Comparison of ENCODE assay signal across 16 cellular contexts in the genomic region with DNA sequence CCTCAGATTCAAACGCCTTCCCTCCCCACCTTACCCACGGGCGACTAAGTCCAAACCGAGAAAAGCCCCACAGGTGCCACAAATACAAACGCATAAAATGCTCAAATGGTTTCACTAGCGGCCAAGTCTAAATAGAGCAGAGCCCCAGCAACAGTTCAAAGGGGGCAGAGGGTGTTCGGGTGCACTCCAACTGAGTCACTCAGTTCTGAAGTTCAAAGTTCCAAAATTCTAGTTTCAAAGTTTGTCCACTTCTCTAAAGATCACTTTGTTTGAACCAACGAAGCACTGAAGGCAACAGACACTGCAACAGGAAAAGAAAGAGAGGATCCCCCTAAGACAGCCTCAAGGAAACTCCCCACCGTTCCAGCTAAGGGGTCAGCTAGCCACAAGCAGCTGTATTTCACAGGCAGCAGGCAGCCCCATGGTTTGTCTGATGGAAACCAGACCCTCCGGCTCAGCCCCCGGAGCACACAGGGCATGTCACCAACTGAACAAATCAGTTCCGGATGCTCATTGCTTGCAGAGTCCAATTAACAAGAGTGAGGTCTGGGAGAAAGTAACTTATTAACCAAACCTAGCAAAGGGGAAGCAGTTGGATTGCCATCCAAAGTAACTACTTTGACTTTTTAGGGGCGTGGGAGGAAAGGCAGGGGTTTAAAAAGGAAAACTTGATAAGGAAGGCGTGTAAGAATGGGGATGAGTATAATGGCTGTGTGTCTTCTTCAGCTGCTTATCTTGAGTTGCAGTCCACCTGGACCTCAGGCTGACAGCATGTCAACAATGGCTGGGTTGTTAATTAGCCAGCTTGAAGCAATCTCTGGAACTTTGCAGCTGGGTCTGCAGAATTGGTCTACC.
DNase-seq lines count a peak whose midpoint lies in the region; ATAC-seq, FAIRE-seq and TF ChIP-seq lines count a peak whose summit lies in the region.
"Had no signal": no experiment of that assay in that cellular context is flagged by ENCODE, and none has a peak within 500 bp of the region (broad histone marks: within the 10 kb centered on the region; RNA-seq: fewer than 3 reads in every experiment).

No MANE protein-coding gene starts in this region.

- H3K4me3 ChIP-seq in adipocyte (ENCODE audit: low read length) (no peak overlapping the region), HepG2 (replicated peaks in 1 of 3; ENCODE audit: insufficient read depth in 1 of 3, low read depth in 2 of 3, low read length in 3 of 3) (peak overlapping the region; percentile 54 to 66 (median 63)), small intestine (ENCODE audit: low read depth in 1 of 2, low read length in 2 of 2) (peak overlapping the region in 1 of 2 donors; percentile 18)
- H3K4me3 ChIP-seq: vagina had no signal

- H3K9me3 ChIP-seq in adipocyte (ENCODE audit: control insufficient read depth, low read length), result peaks cover 4% of the 10 kb centered on the region
- no peaks in the 10 kb centered on the region for H3K9me3 ChIP-seq in HepG2 (ENCODE audit: low read length)
- no peaks in the 10 kb centered on the region for H3K9me3 ChIP-seq in small intestine (ENCODE audit: control insufficient read depth, low read depth)
- H3K9me3 ChIP-seq: vagina had no signal

- no peaks in the 10 kb centered on the region for H4K20me1 ChIP-seq in HepG2 (ENCODE audit: insufficient read depth, low read length)

- POLR2A ChIA-PET in HepG2 (lab: Yijun Ruan, JAX), result interaction anchor here (2.3 kb wide), 1 partner anchor 9 kb away, joined by 8 read pairs; no protein-coding TSS in a partner anchor

- peak in 1 of 2 experiments; percentile 93; a peak in 3 of 4 replicates for TF ChIP-seq EP300 in HepG2 (IDR thresholded peaks at IDR 0.05; ENCODE audit: low read depth in 2 of 2, low read length in 2 of 2)
- peak; percentile 90 for TF ChIP-seq EP300 in HepG2 (CRISPR knock-in tag; IDR thresholded peaks at IDR 0.05; ENCODE audit: borderline replicate concordance)

- no peaks in the 10 kb centered on the region for H3K79me2 ChIP-seq in HepG2 (ENCODE audit: insufficient read depth, low read length)

- H3K4me1 ChIP-seq in adipocyte (ENCODE audit: control insufficient read depth, insufficient read depth, low read length) (no peaks in the 10 kb centered on the region), HepG2 (ENCODE audit: insufficient read depth, low read length) (peaks cover 35% of the 10 kb centered on the region), small intestine (ENCODE audit: control insufficient read depth in 2 of 2, insufficient read depth in 1 of 2, low read depth in 1 of 2, low read length in 1 of 2) (peaks cover 0 to 2% of the 10 kb centered on the region in 2 donors)
- H3K4me1 ChIP-seq: vagina had no signal

- intact Hi-C loops in HepG2 (cut with micrococcal nuclease; ENCODE audit: unreplicated experiment), result loop anchor here (2.0 to 10.0 kb wide), 2 partner anchors 162 to 532 kb away; no protein-coding TSS in a partner anchor

- H3K27ac ChIP-seq in HepG2 (ENCODE audit: extremely low read length, insufficient read depth, low read length), result peak overlapping the region; percentile 92
- peak overlapping the region in 1 of 2 donors; percentile 41 for H3K27ac ChIP-seq in small intestine (ENCODE audit: low read depth in 1 of 2, low read length in 1 of 2)
- H3K27ac ChIP-seq: vagina had no signal

- H3K4me2 ChIP-seq in HepG2 (ENCODE audit: low read depth, low read length), result peak overlapping the region; percentile 99

- in situ Hi-C loops in HepG2 (cut with HindIII; ENCODE audit: extremely low pct_ligation_motif_present, low pct_unique_long_range_greater_than_20kb), result no loop called here

- ATAC-seq in HepG2, result peak; percentile 97
- no peak for ATAC-seq in HG03439 (IDR thresholded peaks at IDR 0.05; ENCODE audit: unreplicated experiment)

- H3K9ac ChIP-seq in adipocyte (ENCODE audit: low read length) (no peak overlapping the region), HepG2 (ENCODE audit: insufficient read depth, low read depth, low read length) (peak overlapping the region; percentile 78)

- DNase-seq in HuH-7 (ENCODE audit: low spot score) (peak; percentile 52), adipocyte (ENCODE audit: low read depth) (peak; percentile 25), HepG2 (ENCODE audit: low spot score) (peak; percentile 96), small intestine (peak; percentile 63), NOMO-1 treated with DMSO at 0.1 percent for 48 hours (lab: John Stamatoyannopoulos, UW; ENCODE audit: unreplicated experiment) (no peak), dedifferentiated amniotic fluid mesenchymal stem cell (ENCODE audit: extremely low spot score) (no peak)
- DNase-seq: activated CD4-positive, alpha-beta T cell treated with anti-CD3 and anti-CD28 coated beads, Interleukin-2, amount 10 ng/mL, durations not matched to agents 24 days and 14 days; activated effector memory CD4-positive, alpha-beta T cell treated with Interleukin-2 at 50 U/mL for 16 hours; effector memory CD4-positive, alpha-beta T cell; MM.1S; NCI-H1694 treated with DMSO at 0.1 percent for 48 hours; NCI-H226; RPMI8226; stimulated activated CD4-positive, alpha-beta T cell treated with anti-CD3 and anti-CD28 coated beads, Interleukin-2, amount 100 ng/mL, for 48 hours had no signal

- no peak for TF ChIP-seq RAD21 in HepG2 (CRISPR knock-in tag; IDR thresholded peaks at IDR 0.05)

- CTCF ChIA-PET in HepG2 (lab: Yijun Ruan, JAX; ENCODE audit: low intra/inter-chr PET ratio, low total read pairs), result no interaction called here

- BruUV-seq in HepG2 (replicated peaks; lab: Mats Ljungman, UMichigan), result TSS peak; percentile 69

- H3K36me3 ChIP-seq in adipocyte (ENCODE audit: control insufficient read depth, insufficient read depth, low read length, severe bottlenecking) (no peaks in the 10 kb centered on the region), HepG2 (replicated peaks in 1 of 2; ENCODE audit: control insufficient read depth in 1 of 2, insufficient read depth in 2 of 2, low read length in 2 of 2) (no peaks in the 10 kb centered on the region), small intestine (ENCODE audit: control insufficient read depth in 2 of 2, insufficient read depth in 2 of 2, low read length in 2 of 2) (no peaks in the 10 kb centered on the region)
- H3K36me3 ChIP-seq: vagina had no signal

- peak; percentile 64 to 72; a peak in 3 of 4 replicates for TF ChIP-seq POLR2A in HepG2 (IDR thresholded peaks at IDR 0.05; ENCODE audit: insufficient read depth in 1 of 2, low read depth in 2 of 2, low read length in 2 of 2)

- FAIRE-seq in HepG2 (lab: Jason Lieb, UNC) (peak; percentile 99), small intestine (lab: Jason Lieb, UNC) (no peak)

- peak overlapping the region; percentile 76 for H2AFZ ChIP-seq in HepG2 (ENCODE audit: low read length)

- H3K27me3 ChIP-seq in adipocyte (replicated peaks; ENCODE audit: control insufficient read depth, insufficient read depth, low read length), result no peaks in the 10 kb centered on the region
- H3K27me3 ChIP-seq in HepG2 (ENCODE audit: control insufficient read depth in 1 of 2, insufficient read depth in 2 of 2, low read length in 2 of 2), result no peaks in the 10 kb centered on the region
- no peaks in the 10 kb centered on the region for H3K27me3 ChIP-seq in small intestine (ENCODE audit: control insufficient read depth in 2 of 2, insufficient read depth in 2 of 2, low read length in 2 of 2)
- H3K27me3 ChIP-seq: vagina had no signal

- WGBS in HepG2 (ENCODE audit: low lambda C conversion rate), result under 1% methylated on average over 11 of the region's 14 CpGs
- WGBS in small intestine, 3 donors, result 12 to 43% (median 24%) methylated on average over 14 of the region's 14 CpGs

- no peak for TF ChIP-seq CTCF in HepG2 (CRISPR knock-in tag; IDR thresholded peaks at IDR 0.05)

TF ChIP-seq in HepG2, 621 proteins besides CTCF, POLR2A, EP300 and RAD21 (continues in another document):
- TF ChIP-seq ZNF543 (CRISPR knock-in tag; IDR thresholded peaks at IDR 0.05), result peak; percentile 36; the same call in 1 of the 2 replicates
- TF ChIP-seq ZFY (CRISPR knock-in tag; IDR thresholded peaks at IDR 0.05), result no peak
- TF ChIP-seq ZMYM3 (CRISPR knock-in tag; IDR thresholded peaks at IDR 0.05), result no peak; the same call in 1 of the 2 replicates
- TF ChIP-seq HOXA5 (CRISPR knock-in tag; IDR thresholded peaks at IDR 0.05), result peak; percentile 28; the same call in 1 of the 2 replicates
- no peak for TF ChIP-seq ZNF816 (CRISPR knock-in tag; IDR thresholded peaks at IDR 0.05; ENCODE audit: borderline replicate concordance)
- no peak for TF ChIP-seq ZNF777 (CRISPR knock-in tag; IDR thresholded peaks at IDR 0.05)
- TF ChIP-seq AKAP8 (CRISPR knock-in tag; IDR thresholded peaks at IDR 0.05), result no peak
- peak; percentile 86 for TF ChIP-seq POGZ (CRISPR knock-in tag; IDR thresholded peaks at IDR 0.05)
- TF ChIP-seq SSRP1 (CRISPR knock-in tag; IDR thresholded peaks at IDR 0.05), result 0 out of 2 replicates have a peak, but pooled peaks have one; percentile 30
- no peak for TF ChIP-seq ZMAT3 (CRISPR knock-in tag; conservative IDR thresholded peaks at IDR 0.05)
- TF ChIP-seq, protein P1, sequence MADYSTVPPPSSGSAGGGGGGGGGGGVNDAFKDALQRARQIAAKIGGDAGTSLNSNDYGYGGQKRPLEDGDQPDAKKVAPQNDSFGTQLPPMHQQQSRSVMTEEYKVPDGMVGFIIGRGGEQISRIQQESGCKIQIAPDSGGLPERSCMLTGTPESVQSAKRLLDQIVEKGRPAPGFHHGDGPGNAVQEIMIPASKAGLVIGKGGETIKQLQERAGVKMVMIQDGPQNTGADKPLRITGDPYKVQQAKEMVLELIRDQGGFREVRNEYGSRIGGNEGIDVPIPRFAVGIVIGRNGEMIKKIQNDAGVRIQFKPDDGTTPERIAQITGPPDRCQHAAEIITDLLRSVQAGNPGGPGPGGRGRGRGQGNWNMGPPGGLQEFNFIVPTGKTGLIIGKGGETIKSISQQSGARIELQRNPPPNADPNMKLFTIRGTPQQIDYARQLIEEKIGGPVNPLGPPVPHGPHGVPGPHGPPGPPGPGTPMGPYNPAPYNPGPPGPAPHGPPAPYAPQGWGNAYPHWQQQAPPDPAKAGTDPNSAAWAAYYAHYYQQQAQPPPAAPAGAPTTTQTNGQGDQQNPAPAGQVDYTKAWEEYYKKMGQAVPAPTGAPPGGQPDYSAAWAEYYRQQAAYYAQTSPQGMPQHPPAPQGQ (CRISPR knock-in tag; IDR thresholded peaks at IDR 0.05; ENCODE audit: borderline replicate concordance), result no peak
- peak; percentile 86 for TF ChIP-seq SP5 (CRISPR knock-in tag; IDR thresholded peaks at IDR 0.05; ENCODE audit: borderline replicate concordance, low read depth)

Comparison
In these comparisons a context has a peak if more than half of its experiments do, and no peak if none do; other contexts are left out.
1. DNase-seq: peak in HuH-7 (single experiment), adipocyte (single experiment), HepG2 (single experiment) and small intestine (single experiment); none in NOMO-1 treated with DMSO at 0.1 percent for 48 hours (single experiment) and dedifferentiated amniotic fluid mesenchymal stem cell (single experiment).